Comparison of ENCODE assay signal across 8 cellular contexts in the genomic region with DNA sequence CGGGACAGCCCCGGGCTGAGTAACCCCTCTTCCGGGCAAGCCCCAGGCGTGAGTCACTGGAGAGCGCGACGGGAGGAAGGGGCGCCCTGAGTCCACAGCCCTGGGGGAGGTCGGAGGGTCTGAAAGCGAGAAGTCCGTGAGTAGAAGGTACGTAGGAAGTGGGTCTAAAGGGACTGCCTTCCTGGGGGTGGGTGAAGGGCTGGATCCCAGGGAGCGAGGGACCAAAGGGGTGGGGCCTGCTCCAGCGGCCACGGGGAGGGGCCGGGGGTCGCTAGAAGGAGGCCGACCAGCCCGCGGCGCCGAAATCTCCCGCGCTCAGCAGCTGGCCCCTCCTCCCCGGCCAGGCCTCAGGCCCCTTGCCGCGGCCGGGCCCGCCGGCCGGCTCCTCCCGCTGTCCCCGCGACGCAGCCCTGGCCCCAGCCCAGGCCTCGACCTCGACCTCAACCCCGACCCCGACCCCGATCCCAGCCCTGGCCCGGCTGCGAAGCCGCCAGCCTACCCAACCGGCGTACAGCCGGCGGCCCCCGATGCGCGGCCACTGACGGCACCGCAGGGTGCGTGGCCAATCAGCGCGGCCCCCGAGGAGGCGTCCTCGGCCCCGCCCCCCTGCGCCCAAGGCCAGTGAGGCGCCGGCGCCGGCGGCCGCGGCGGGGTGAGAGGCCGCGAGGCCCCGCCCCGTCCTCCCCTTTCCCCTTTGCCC. TPM values are rescaled to one million over a fixed set of nuclear protein-coding genes. Genes with fewer than 3 reads are reported as not detected.
DNase-seq lines count a peak whose midpoint lies in the region; ATAC-seq, FAIRE-seq and TF ChIP-seq lines count a peak whose summit lies in the region.

No MANE protein-coding gene starts in this region.

- H3K27me3 ChIP-seq in astrocyte (ENCODE audit: insufficient read depth, low read length) (no peaks in the 10 kb centered on the region), hepatocyte (no peaks in the 10 kb centered on the region), aorta (ENCODE audit: control insufficient read depth in 1 of 2, insufficient read depth in 2 of 2, low read length in 1 of 2) (no peaks in the 10 kb centered on the region)

- peak overlapping the region; percentile 89 for H3K27ac Mint-ChIP-seq in astrocyte (ENCODE audit: unreplicated experiment)

- H4K20me1 ChIP-seq in astrocyte (ENCODE audit: insufficient read depth, low read length) (no peaks in the 10 kb centered on the region), hepatocyte (ENCODE audit: insufficient read depth, poor library complexity, severe bottlenecking) (no peaks in the 10 kb centered on the region)

- H3K4me3 Mint-ChIP-seq in astrocyte (ENCODE audit: unreplicated experiment), result peak overlapping the region; percentile 85

- intact Hi-C loops in aorta (cut with DNase I), result no loop called here

- peak overlapping the region; percentile 94 for H3K9ac ChIP-seq in astrocyte (ENCODE audit: low read length)

- peak; percentile 91 for ATAC-seq in GM18511 (IDR thresholded peaks at IDR 0.05; ENCODE audit: unreplicated experiment)
- peak; percentile 89 for ATAC-seq in HG02943 (IDR thresholded peaks at IDR 0.05; ENCODE audit: low read depth, unreplicated experiment)
- ATAC-seq in aorta (ENCODE audit: low FRiP score), result peak; percentile 96

- peaks cover 3% of the 10 kb centered on the region for H3K36me3 Mint-ChIP-seq in astrocyte (ENCODE audit: low read depth, unreplicated experiment)

- H3K4me3 ChIP-seq in astrocyte (ENCODE audit: insufficient read depth, low read depth, low read length), result peak overlapping the region; percentile 61
- peak overlapping the region; percentile 96 for H3K4me3 ChIP-seq in hepatocyte
- H3K4me3 ChIP-seq in aorta (ENCODE audit: low read length in 2 of 2), result peak overlapping the region; percentile 93 to 96

- FAIRE-seq in astrocyte (lab: Jason Lieb, UNC), result no peak

- H3K9me3 ChIP-seq in astrocyte (ENCODE audit: insufficient read depth, low read depth, low read length) (no peaks in the 10 kb centered on the region), hepatocyte (ENCODE audit: low read depth) (no peaks in the 10 kb centered on the region), aorta (ENCODE audit: control insufficient read depth, low read length) (no peaks in the 10 kb centered on the region)

- 0% methylated on average over 8 of the region's 72 CpGs for WGBS in hepatocyte (ENCODE audit: low lambda C conversion rate, missing lambda C conversion rate)
- WGBS in aorta, 2 donors, result 1% methylated on average over 52 to 72 of the region's 72 CpGs

- H3K27ac ChIP-seq in astrocyte (ENCODE audit: low read depth, low read length), result peak overlapping the region; percentile 92
- H3K27ac ChIP-seq in hepatocyte, result peak overlapping the region; percentile 98
- H3K27ac ChIP-seq in aorta (ENCODE audit: low read depth in 1 of 2, low read length in 2 of 2), result peak overlapping the region; percentile 92 to 99

- H3K4me1 ChIP-seq in astrocyte (ENCODE audit: insufficient read depth, low read length) (peaks cover 24% of the 10 kb centered on the region), hepatocyte (ENCODE audit: insufficient read depth) (peaks cover 11% of the 10 kb centered on the region), aorta (ENCODE audit: control insufficient read depth in 1 of 2, insufficient read depth in 2 of 2, low read length in 2 of 2) (peaks cover 0 to 6% of the 10 kb centered on the region in 2 donors)

- H3K79me2 ChIP-seq in astrocyte (ENCODE audit: insufficient read depth, low read length), result peaks cover 44% of the 10 kb centered on the region
- H3K79me2 ChIP-seq in hepatocyte, result peaks cover 36% of the 10 kb centered on the region

- peak; percentile 89 to 98 for DNase-seq in NCI-H187 (lab: John Stamatoyannopoulos, UW)
- peak; percentile 52 for DNase-seq in T-helper 22 cell (ENCODE audit: low read depth)
- DNase-seq in astrocyte (ENCODE audit: low read depth), result peak; percentile 69
- DNase-seq in hepatocyte (ENCODE audit: low spot score), result peak; percentile 97
- peak; percentile 40 for DNase-seq in renal cortical epithelial cell (ENCODE audit: low read depth)
- DNase-seq in aorta, result peak; percentile 92 to 95

- TF ChIP-seq CTCF in astrocyte (IDR thresholded peaks at IDR 0.05; ENCODE audit: insufficient read depth, low read depth, low read length), result no peak
- TF ChIP-seq CTCF in hepatocyte (IDR thresholded peaks at IDR 0.05; ENCODE audit: poor library complexity), result no peak

- H2AFZ ChIP-seq in astrocyte (ENCODE audit: low read depth, low read length) (peak overlapping the region; percentile 93), hepatocyte (peak overlapping the region; percentile 79)

- H3K4me2 ChIP-seq in astrocyte (ENCODE audit: low read length) (peak overlapping the region; percentile 93), hepatocyte (peak overlapping the region; percentile 87)

- no peaks in the 10 kb centered on the region for H3K9me2 ChIP-seq in hepatocyte (replicated peaks; ENCODE audit: insufficient read depth)

- peaks cover 6% of the 10 kb centered on the region for H3K4me1 Mint-ChIP-seq in astrocyte (ENCODE audit: low read depth, unreplicated experiment)

- H3K36me3 ChIP-seq in astrocyte (ENCODE audit: insufficient read depth, low read length) (no peaks in the 10 kb centered on the region), hepatocyte (replicated peaks; ENCODE audit: insufficient read depth, low read depth) (no peaks in the 10 kb centered on the region), aorta (ENCODE audit: control insufficient read depth in 1 of 2, insufficient read depth in 2 of 2, low read length in 1 of 2) (no peaks in the 10 kb centered on the region)

- H3K27me3 Mint-ChIP-seq in astrocyte (ENCODE audit: low read depth, unreplicated experiment), result no peaks in the 10 kb centered on the region

- H3K9me3 Mint-ChIP-seq in astrocyte (ENCODE audit: unreplicated experiment), result no peaks in the 10 kb centered on the region

RNA-seq across cellular contexts. Expression of a gene that starts 22.5 kb away (rescaled TPM):
- total RNA-seq in astrocyte, result 137 and 154 TPM in 2 replicates
- 98.3 and 104 TPM in 2 replicates for total RNA-seq in hepatocyte
- 32.3 and 34.1 TPM in 2 replicates for polyA plus RNA-seq in hepatocyte
- 128 and 161 TPM in 2 replicates for total RNA-seq in renal cortical epithelial cell
- total RNA-seq in aorta, result 100 to 1,000 TPM in 1 of 2 donors, 10 to 100 TPM in 1; 97.3 to 128 TPM
- polyA plus RNA-seq in aorta, result 10 to 100 TPM; 35.6 to 52.8 TPM

Comparison
In these comparisons a context has a peak if more than half of its experiments do, and no peak if none do; other contexts are left out.
1. Peak in every context shown above with its lines: DNase-seq, ATAC-seq, H3K4me3 ChIP-seq and H3K27ac ChIP-seq.
2. DNase-seq: peak in every context shown above with its lines; median percentile 97 in hepatocyte; 94 in NCI-H187; 94 in aorta; 69 in astrocyte; 52 in T-helper 22 cell; 40 in renal cortical epithelial cell.